In genomic region chr20:16158090-16158975, GRCh38 we compare ENCODE assay signal across 11 cellular contexts.
DNase-seq lines count a peak whose midpoint lies in the region; ATAC-seq, FAIRE-seq and TF ChIP-seq lines count a peak whose summit lies in the region.
"Had no signal": no experiment of that assay in that cellular context is flagged by ENCODE, and none has a peak within 500 bp of the region (broad histone marks: within the 10 kb centered on the region; RNA-seq: fewer than 3 reads in every experiment).

No MANE protein-coding gene starts in this region.

- peak overlapping the region; percentile 84 for H3K4me2 ChIP-seq in BLaER1

- H3K9me3 ChIP-seq in BLaER1 = peaks cover 22% of the 10 kb centered on the region
- no peaks in the 10 kb centered on the region for H3K9me3 ChIP-seq in small intestine (ENCODE audit: control insufficient read depth, low read depth)

- H3K9ac ChIP-seq in BLaER1 = peak overlapping the region; percentile 59

- H3K27me3 ChIP-seq in BLaER1 (no peaks in the 10 kb centered on the region), small intestine (ENCODE audit: control insufficient read depth in 2 of 2, insufficient read depth in 2 of 2, low read length in 2 of 2) (no peaks in the 10 kb centered on the region)

- FAIRE-seq in small intestine (lab: Jason Lieb, UNC) (no peak), H54 (lab: Jason Lieb, UNC) (no peak)

- WGBS in small intestine, 3 donors = 68 to 73% (median 72%) methylated on average over 11 of the region's 11 CpGs

- H3K4me3 ChIP-seq in BLaER1 (no peak overlapping the region; the same call in 1 of the 2 replicates), small intestine (ENCODE audit: low read depth in 1 of 2, low read length in 2 of 2) (no peak overlapping the region)

- peaks cover 40% of the 10 kb centered on the region for H3K4me1 ChIP-seq in BLaER1
- H3K4me1 ChIP-seq in small intestine (ENCODE audit: control insufficient read depth in 2 of 2, insufficient read depth in 1 of 2, low read depth in 1 of 2, low read length in 1 of 2) = no peaks in the 10 kb centered on the region

- peak; percentile 85 for ATAC-seq in GM19328 (IDR thresholded peaks at IDR 0.05; ENCODE audit: unreplicated experiment)
- ATAC-seq in HG02938 (IDR thresholded peaks at IDR 0.05; ENCODE audit: unreplicated experiment) = peak; percentile 86
- no peak for ATAC-seq in sciatic nerve

- no peak for TF ChIP-seq POLR2A in H54 (IDR thresholded peaks at IDR 0.05; ENCODE audit: low read depth, low read length)

- H4K20me1 ChIP-seq in BLaER1 = no peaks in the 10 kb centered on the region

- no peaks in the 10 kb centered on the region for H3K36me3 ChIP-seq in BLaER1
- no peaks in the 10 kb centered on the region for H3K36me3 ChIP-seq in small intestine (ENCODE audit: control insufficient read depth in 2 of 2, insufficient read depth in 2 of 2, low read length in 2 of 2)

- peak; percentile 95 for DNase-seq in NCI-H69 (lab: John Stamatoyannopoulos, UW)
- no peak for DNase-seq in sciatic nerve (ENCODE audit: low spot score)
- DNase-seq in medulla oblongata (ENCODE audit: extremely low spot score) = no peak
- no peak for DNase-seq in small intestine
- no peak for DNase-seq in H54 (ENCODE audit: insufficient read length, low spot score)
- DNase-seq: NCI-H1694 treated with DMSO at 0.1 percent for 48 hours, retina, T-helper 1 cell had no signal

- intact Hi-C loops in sciatic nerve (cut with DNase I) = no loop called here

- H3K27ac ChIP-seq in BLaER1 (peak overlapping the region; percentile 83), small intestine (ENCODE audit: low read depth in 1 of 2, low read length in 1 of 2) (no peak overlapping the region)
